21 cellular contexts compared by ENCODE assay signal in the genomic region with DNA sequence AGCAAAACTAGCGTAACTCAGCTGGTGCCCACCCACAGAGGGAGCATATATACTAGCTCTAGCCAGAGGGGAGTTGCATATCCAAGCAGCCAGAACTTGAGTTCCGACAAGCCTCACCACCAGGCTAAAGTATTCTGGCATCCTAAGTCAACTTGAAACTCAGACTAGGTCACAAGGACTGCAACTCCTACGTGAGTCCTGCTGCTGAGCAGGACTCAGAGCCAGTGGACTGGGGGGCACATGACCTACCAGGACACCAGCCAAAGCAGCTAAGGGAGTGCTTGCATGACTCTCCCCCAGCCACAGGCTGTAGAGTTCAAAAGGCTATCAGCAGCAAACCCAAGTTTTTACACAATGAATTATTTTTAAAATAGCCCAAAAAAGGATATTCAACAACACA. TPM values are rescaled to one million over a fixed set of nuclear protein-coding genes. Genes with fewer than 3 reads are reported as not detected.
DNase-seq lines count a peak whose midpoint lies in the region; ATAC-seq and TF ChIP-seq lines count a peak whose summit lies in the region.
"Had no signal": no experiment of that assay in that cellular context is flagged by ENCODE, and none has a peak within 500 bp of the region (broad histone marks: within the 10 kb centered on the region; RNA-seq: fewer than 3 reads in every experiment).

No MANE protein-coding gene starts in this region.

- H3K27me3 ChIP-seq in cardiac muscle cell (no peaks in the 10 kb centered on the region), testis (no peaks in the 10 kb centered on the region)
- H3K27me3 ChIP-seq: BLaER1 had no signal

- H3K4me3 ChIP-seq in cardiac muscle cell (no peak overlapping the region), fibroblast of pulmonary artery (replicated peaks; ENCODE audit: low read depth, low read length) (no peak overlapping the region), testis (no peak overlapping the region)
- H3K4me3 ChIP-seq: BLaER1 had no signal

- H3K4me1 ChIP-seq in cardiac muscle cell (ENCODE audit: low read depth) (no peaks in the 10 kb centered on the region), testis (no peaks in the 10 kb centered on the region)
- H3K4me1 ChIP-seq: BLaER1 had no signal

- TF ChIP-seq CTCF in cardiac muscle cell (IDR thresholded peaks at IDR 0.05; ENCODE audit: low read depth, low read length) (peak; percentile 2), fibroblast of pulmonary artery (IDR thresholded peaks at IDR 0.05; ENCODE audit: low read length, missing control alignments) (no peak), testis (IDR thresholded peaks at IDR 0.05) (no peak), GM20000 (IDR thresholded peaks at IDR 0.05; ENCODE audit: extremely low read depth, missing control alignments) (no peak)

- intact Hi-C loops in cardiac septum (cut with DNase I) (no loop called here), testis (cut with DNase I; ENCODE audit: low total_unique reads) (no loop called here)

- H3K9me3 ChIP-seq in cardiac muscle cell (ENCODE audit: low read depth) (no peaks in the 10 kb centered on the region), testis (no peaks in the 10 kb centered on the region)

- no peak for ATAC-seq in GM19452 (IDR thresholded peaks at IDR 0.05; ENCODE audit: unreplicated experiment)

- no peak for TF ChIP-seq POLR2A in testis (IDR thresholded peaks at IDR 0.05)

- in situ Hi-C loops in SK-MEL-5 (cut with HindIII; ENCODE audit: low pct_unique_long_range_greater_than_20kb, low sequenced_read_pairs): no loop called here

- peak in 1 of 2 donors; percentile 75 for DNase-seq in cardiac muscle cell (ENCODE audit: low read depth in 1 of 2, low spot score in 1 of 2)
- no peak for DNase-seq in cardiac septum (ENCODE audit: low spot score)
- peak; percentile 16 for DNase-seq in SK-MEL-5 (ENCODE audit: low read depth, low spot score)
- DNase-seq in fibroblast of pulmonary artery (ENCODE audit: low read depth): peak; percentile 44
- peak; percentile 84 for DNase-seq in testis
- DNase-seq in GM20000 (ENCODE audit: low spot score): no peak
- DNase-seq in SW480 (ENCODE audit: low spot score): no peak
- DNase-seq: ACHN; CD4-positive, alpha-beta memory T cell; H9; HFFc6; NCI-H1694; NCI-H2081; NCI-H2171; NCI-H524 treated with DMSO at 0.1 percent for 48 hours; NCI-H82; Right ventricle myocardium superior had no signal

- H3K36me3 ChIP-seq in cardiac muscle cell (peaks cover 3% of the 10 kb centered on the region), testis (ENCODE audit: low read depth, missing control alignments) (no peaks in the 10 kb centered on the region)

- H3K27ac ChIP-seq in cardiac muscle cell (no peak overlapping the region), testis (no peak overlapping the region)
- H3K27ac ChIP-seq: 22Rv1, BLaER1 had no signal

- WGBS in testis, 2 donors: 34 to 65% methylated on average over 3 of the region's 3 CpGs

RNA-seq across cellular contexts. Expression of a gene that starts 26.1 kb away (rescaled TPM):
- total RNA-seq in cardiac muscle cell (24.3 and 37.5 TPM in 2 replicates), cardiac septum (4.6 TPM), testis (10 to 100 TPM; 28.3 to 52.6 TPM)
- polyA plus RNA-seq in cardiac muscle cell (29.0 and 42.0 TPM in 2 replicates), testis (ENCODE audit: insufficient read depth, low read depth, low replicate concordance) (36.8 TPM)
- 13.3 and 29.7 TPM in 2 replicates for total RNA-seq in SK-MEL-5 (2014; rRNA removed; shearing (Covaris generic))
- 9.7 and 10.9 TPM in 2 replicates for polyA plus RNA-seq in SK-MEL-5 (2015; cell fraction: cytosol; rRNA removed)
- 82.4 and 148 TPM in 2 replicates for polyA plus RNA-seq in SK-MEL-5 (2015; cell fraction: nucleus; rRNA removed)

RNA-seq across cellular contexts. Expression of a gene that starts 27.4 kb away (rescaled TPM):
- total RNA-seq in cardiac muscle cell (3.3 and 4.7 TPM in 2 replicates), cardiac septum (4.6 TPM), testis (1 to 10 TPM; 6.8 to 8.9 TPM)
- polyA plus RNA-seq in cardiac muscle cell (1.4 and 6.5 TPM in 2 replicates), testis (ENCODE audit: insufficient read depth, low read depth, low replicate concordance) (7.3 TPM)
- 0.48 TPM in 1 of 2 replicates, not detected in the other for total RNA-seq in SK-MEL-5 (2014; rRNA removed; shearing (Covaris generic))
- polyA plus RNA-seq in SK-MEL-5 (2015; cell fraction: cytosol; rRNA removed): 0.21 TPM in 1 of 2 replicates, not detected in the other
- polyA plus RNA-seq in SK-MEL-5 (2015; cell fraction: nucleus; rRNA removed): 0.20 TPM in 1 of 2 replicates, not detected in the other
- total RNA-seq: G401 had no signal

Comparison
In these comparisons a context has a peak if more than half of its experiments do, and no peak if none do; other contexts are left out.
1. DNase-seq: peak in SK-MEL-5 (single experiment), fibroblast of pulmonary artery (single experiment) and testis (single experiment); none in cardiac septum (single experiment), GM20000 (single experiment) and SW480 (single experiment).